In genomic region chr7:65379318-65379717, GRCh38 we compare ENCODE assay signal across 16 cellular contexts. TPM values are rescaled to one million over a fixed set of nuclear protein-coding genes. Genes with fewer than 3 reads are reported as not detected.
DNase-seq lines count a peak whose midpoint lies in the region; ATAC-seq, FAIRE-seq and TF ChIP-seq lines count a peak whose summit lies in the region.
"Had no signal": no experiment of that assay in that cellular context is flagged by ENCODE, and none has a peak within 500 bp of the region (broad histone marks: within the 10 kb centered on the region; RNA-seq: fewer than 3 reads in every experiment).

No MANE protein-coding gene starts in this region.

- H3K4me3 ChIP-seq in AG10803 (ENCODE audit: low read length), result no peak overlapping the region
- no peak overlapping the region for H3K4me3 ChIP-seq in K562
- H3K4me3 ChIP-seq in mucosa of descending colon, result no peak overlapping the region
- H3K4me3 ChIP-seq in ascending aorta, result no peak overlapping the region
- H3K4me3 ChIP-seq: breast epithelium, SJSA1 had no signal

- H3K27me3 ChIP-seq in K562 (ENCODE audit: control insufficient read depth in 2 of 2, insufficient read depth in 2 of 2, low read length in 2 of 2) (no peaks in the 10 kb centered on the region), ascending aorta (no peaks in the 10 kb centered on the region)
- H3K27me3 ChIP-seq: breast epithelium, SJSA1 had no signal

- DNase-seq in AG10803 (ENCODE audit: low read depth), result peak; percentile 35
- peak; percentile 3 for DNase-seq in EL
- no peak for DNase-seq in K562 (ENCODE audit: extremely low read depth in 1 of 4, low spot score in 3 of 4)
- DNase-seq in kidney tubule cell (ENCODE audit: low spot score), result peak; percentile 28
- no peak for DNase-seq in mucosa of descending colon
- DNase-seq in ascending aorta (ENCODE audit: low spot score in 2 of 2), result no peak
- DNase-seq in activated CD8-positive, alpha-beta T cell treated with anti-CD3 and anti-CD28 coated beads, Interleukin-2, amount 10 ng/mL, durations not matched to agents 7 days and 5 days, result no peak
- no peak for DNase-seq in HTR-8/SVneo (ENCODE audit: insufficient read length, low spot score)
- DNase-seq: activated gamma-delta T cell, DMS79 treated with DMSO at 0.1 percent for 48 hours, MM.1S, NCI-H2171 had no signal

- no peak for TF ChIP-seq RAD21 in K562 (CRISPR knock-in tag; conservative IDR thresholded peaks at IDR 0.05 in 1 of 2, IDR thresholded peaks at IDR 0.05 in 1 of 2)

- H3K27ac ChIP-seq in K562 (ENCODE audit: extremely low read depth, low read depth, low read length) (no peak overlapping the region), ascending aorta (no peak overlapping the region)
- H3K27ac ChIP-seq: breast epithelium, SJSA1 had no signal

- no peak for TF ChIP-seq EP300 in K562 (IDR thresholded peaks at IDR 0.05; ENCODE audit: low read length)

- H3K9ac ChIP-seq in K562 (ENCODE audit: insufficient read depth in 1 of 2, low read depth in 2 of 2, low read length in 2 of 2), result no peak overlapping the region; a peak in 1 of 4 replicates

- intact Hi-C loops in K562 (cut with micrococcal nuclease) (no loop called here), mucosa of descending colon (cut with DNase I, micrococcal nuclease) (no loop called here), ascending aorta (cut with DNase I) (loop anchor here (10.0 kb wide), 2 partner anchors 425 to 715 kb away; partner anchors contain the start of gene ZNF107)

- H3K9me3 ChIP-seq in K562 (replicated peaks; ENCODE audit: control insufficient read depth, insufficient read depth, low read depth, low read length), result no peaks in the 10 kb centered on the region
- H3K9me3 ChIP-seq in mucosa of descending colon, result no peaks in the 10 kb centered on the region
- no peaks in the 10 kb centered on the region for H3K9me3 ChIP-seq in ascending aorta
- H3K9me3 ChIP-seq: breast epithelium, SJSA1 had no signal

- H3K4me3 Mint-ChIP-seq in activated CD8-positive, alpha-beta T cell treated with anti-CD3 and anti-CD28 coated beads, Interleukin-2, amount 10 ng/mL, durations not matched to agents 7 days and 5 days, result no peak overlapping the region

- H3K4me1 ChIP-seq in K562 (replicated peaks in 1 of 2; ENCODE audit: control insufficient read depth in 2 of 2, insufficient read depth in 2 of 2, low read length in 2 of 2) (peaks cover 4 to 8% of the 10 kb centered on the region in 2 experiments; a peak in 3 of 5 replicates), mucosa of descending colon (ENCODE audit: low read depth) (peaks cover 3% of the 10 kb centered on the region), ascending aorta (peaks cover 0 to 9% of the 10 kb centered on the region in 2 donors)
- H3K4me1 ChIP-seq: breast epithelium had no signal

- in situ Hi-C loops in K562 (cut with MboI), result no loop called here

- BruUV-seq in K562 (replicated peaks; lab: Mats Ljungman, UMichigan), result no TSS peak

- H4K20me1 ChIP-seq in K562 (replicated peaks; ENCODE audit: control insufficient read depth, insufficient read depth, low read length), result peaks cover 7% of the 10 kb centered on the region; the same call in 1 of the 2 replicates

- peaks cover 40% of the 10 kb centered on the region for H3K4me1 Mint-ChIP-seq in activated CD8-positive, alpha-beta T cell treated with anti-CD3 and anti-CD28 coated beads, Interleukin-2, amount 10 ng/mL, durations not matched to agents 7 days and 5 days (ENCODE audit: low read depth)

- H3K27ac Mint-ChIP-seq in activated CD8-positive, alpha-beta T cell treated with anti-CD3 and anti-CD28 coated beads, Interleukin-2, amount 10 ng/mL, durations not matched to agents 7 days and 5 days, result no peak overlapping the region
- H3K27ac Mint-ChIP-seq: progenitor cell of endocrine pancreas had no signal

- H3K4me2 ChIP-seq in K562 (ENCODE audit: insufficient read depth, low read length), result no peak overlapping the region

- peak; percentile 46 for ATAC-seq in K562
- ATAC-seq in mucosa of descending colon, result no peak
- no peak for ATAC-seq in activated CD8-positive, alpha-beta T cell treated with anti-CD3 and anti-CD28 coated beads, Interleukin-2, amount 10 ng/mL, durations not matched to agents 7 days and 5 days

- CTCF ChIA-PET in K562 (lab: Yijun Ruan, JAX; ENCODE audit: low intra/inter-chr PET ratio), result no interaction called here
- CTCF ChIA-PET in activated CD8-positive, alpha-beta T cell treated with anti-CD3 and anti-CD28 coated beads, Interleukin-2, amount 10 ng/mL, durations not matched to agents 7 days and 5 days (lab: Charles Lee), result interaction anchor here (0.8 kb wide), 1 partner anchor 1276 kb away, joined by 3 read pairs; no protein-coding TSS in a partner anchor

- 61% methylated on average over 3 of the region's 3 CpGs for WGBS in K562 (ENCODE audit: insufficient coverage, low coverage, missing lambda C conversion rate)

- POLR2A ChIA-PET in K562 (lab: Yijun Ruan, JAX), result no interaction called here
- POLR2A ChIA-PET in activated CD8-positive, alpha-beta T cell treated with anti-CD3 and anti-CD28 coated beads, Interleukin-2, amount 10 ng/mL, durations not matched to agents 7 days and 5 days (lab: Charles Lee), result no interaction called here

- H3K79me2 ChIP-seq in K562 (ENCODE audit: control insufficient read depth, insufficient read depth, low read length), result peaks cover 97% of the 10 kb centered on the region

- no peak overlapping the region for H2AFZ ChIP-seq in K562 (ENCODE audit: low read depth, low read length)

- H3K27me3 Mint-ChIP-seq in activated CD8-positive, alpha-beta T cell treated with anti-CD3 and anti-CD28 coated beads, Interleukin-2, amount 10 ng/mL, durations not matched to agents 7 days and 5 days (ENCODE audit: low read depth), result no peaks in the 10 kb centered on the region
- H3K27me3 Mint-ChIP-seq: progenitor cell of endocrine pancreas had no signal

- peaks cover 31% of the 10 kb centered on the region; the same call in 2 of the 3 replicates for H3K36me3 ChIP-seq in K562 (ENCODE audit: control insufficient read depth, insufficient read depth, low read length)
- no peaks in the 10 kb centered on the region for H3K36me3 ChIP-seq in mucosa of descending colon (ENCODE audit: low read depth)
- peaks cover 0 to 10% of the 10 kb centered on the region in 2 donors for H3K36me3 ChIP-seq in ascending aorta
- H3K36me3 ChIP-seq: breast epithelium had no signal

- no peak for TF ChIP-seq POLR2A in K562 (conservative IDR thresholded peaks at IDR 0.05)

- no peak for TF ChIP-seq CTCF in AG10803 (conservative IDR thresholded peaks at IDR 0.05; ENCODE audit: low read length)
- TF ChIP-seq CTCF in K562 (IDR thresholded peaks at IDR 0.05 in 2 of 3, conservative IDR thresholded peaks at IDR 0.05 in 1 of 3; ENCODE audit: insufficient read depth in 2 of 3, low read depth in 1 of 3, low read length in 3 of 3), result no peak
- no peak for TF ChIP-seq CTCF in mucosa of descending colon (IDR thresholded peaks at IDR 0.05)
- no peak for TF ChIP-seq CTCF in ascending aorta (IDR thresholded peaks at IDR 0.05)

- peaks cover 78% of the 10 kb centered on the region for H3K36me3 Mint-ChIP-seq in activated CD8-positive, alpha-beta T cell treated with anti-CD3 and anti-CD28 coated beads, Interleukin-2, amount 10 ng/mL, durations not matched to agents 7 days and 5 days (ENCODE audit: low read depth)

- H3K9me1 ChIP-seq in K562 (ENCODE audit: control insufficient read depth, insufficient read depth, low read length), result no peaks in the 10 kb centered on the region

- no peaks in the 10 kb centered on the region for H3K9me3 Mint-ChIP-seq in activated CD8-positive, alpha-beta T cell treated with anti-CD3 and anti-CD28 coated beads, Interleukin-2, amount 10 ng/mL, durations not matched to agents 7 days and 5 days (ENCODE audit: insufficient read depth)

- FAIRE-seq in K562 (lab: Jason Lieb, UNC), result no peak
- no peak for FAIRE-seq in HTR-8/SVneo (lab: Jason Lieb, UNC)
- FAIRE-seq: endometrium had no signal

TF ChIP-seq in K562, 482 proteins besides CTCF, POLR2A, EP300 and RAD21 (continues in another document):
- no peak for TF ChIP-seq NELFE (IDR thresholded peaks at IDR 0.05; ENCODE audit: insufficient read depth, insufficient read length)
- no peak for TF ChIP-seq FOXJ2 (tag; IDR thresholded peaks at IDR 0.05)
- no peak for TF ChIP-seq PTBP1 (IDR thresholded peaks at IDR 0.05; ENCODE audit: low read depth, low read length)

RNA-seq across cellular contexts. Expression of gene ZNF92, which starts 5.7 kb away (rescaled TPM):
- 9.2 and 30.2 TPM in 2 replicates for total RNA-seq in K562 (2011; cell fraction: chromatin; rRNA removed; ENCODE audit: low replicate concordance)
- 6.2 and 8.2 TPM in 2 replicates for total RNA-seq in K562 (2011; cell fraction: nucleolus; rRNA removed)
- 10.1 and 14.3 TPM in 2 replicates for total RNA-seq in K562 (2011; cell fraction: nucleoplasm; rRNA removed)
- total RNA-seq in K562 (2014; rRNA removed), result 11.7 and 12.6 TPM in 2 replicates
- total RNA-seq in K562 (2014; rRNA removed; fragmentation: Illumina TruSeq; extraction: Trizol), result 27.8 and 29.4 TPM in 2 replicates
- 26.6 and 29.4 TPM in 2 replicates for total RNA-seq in K562 (2015; rRNA removed; fragmentation: Illumina TruSeq; extraction: Trizol)
- total RNA-seq in K562 (2021), result 16.2 and 16.6 TPM in 2 replicates
- 9.7 and 12.5 TPM in 2 replicates for polyA plus RNA-seq in K562 (2011; rRNA removed)
- 1.0 and 2.9 TPM in 2 replicates for polyA plus RNA-seq in K562 (2011; cell fraction: cytosol; rRNA removed)
- polyA plus RNA-seq in K562 (2011; cell fraction: nucleus; rRNA removed), result 3.8 and 4.6 TPM in 2 replicates
- polyA plus RNA-seq in K562 (2012), result 9.5 and 14.0 TPM in 2 replicates
- 15.8 and 21.9 TPM in 2 replicates for polyA plus RNA-seq in K562 (2014; fragmentation: Illumina TruSeq; extraction: Trizol)
- 10 to 100 TPM in 1 of 2 experiments, 1 to 10 TPM in 1; 8.9 to 11.0 TPM for polyA plus RNA-seq in K562 (2014; fragmentation: Nextera tagmentation; extraction: Ambion mirVana)
- 11.1 TPM in 2 replicates for polyA plus RNA-seq in K562 (2014; rRNA removed)
- polyA minus RNA-seq in K562 (2011; rRNA and poly(A)+ RNA removed), result 16.7 and 18.8 TPM in 2 replicates
- 6.4 and 6.9 TPM in 2 replicates for polyA minus RNA-seq in K562 (2011; cell fraction: cytosol; rRNA and poly(A)+ RNA removed)
- 5.7 and 8.3 TPM in 2 replicates for polyA minus RNA-seq in K562 (2011; cell fraction: nucleus; rRNA and poly(A)+ RNA removed)
- total RNA-seq in mucosa of descending colon, result 1 to 10 TPM; 5.9 to 8.5 (median 7.2) TPM
- 4.0 TPM for total RNA-seq in ascending aorta
- 10 to 100 TPM; 15.3 to 17.3 TPM for total RNA-seq in activated CD8-positive, alpha-beta T cell treated with anti-CD3 and anti-CD28 coated beads, Interleukin-2, amount 10 ng/mL, durations not matched to agents 7 days and 5 days

Comparison
In these comparisons a context has a peak if more than half of its experiments do, and no peak if none do; other contexts are left out.
1. DNase-seq: peak in AG10803 (single experiment), EL (single experiment) and kidney tubule cell (single experiment); none in K562 (0 of 4), mucosa of descending colon (0 of 3), ascending aorta (0 of 2), activated CD8-positive, alpha-beta T cell treated with anti-CD3 and anti-CD28 coated beads, Interleukin-2, amount 10 ng/mL, durations not matched to agents 7 days and 5 days (single experiment) and HTR-8/SVneo (single experiment).